In genomic region chr5:141477815-141478214, GRCh38 we compare ENCODE assay signal across 10 cellular contexts. TPM values are rescaled to one million over a fixed set of nuclear protein-coding genes. Genes with fewer than 3 reads are reported as not detected.
DNase-seq lines count a peak whose midpoint lies in the region; ATAC-seq, FAIRE-seq and TF ChIP-seq lines count a peak whose summit lies in the region.
"Had no signal": no experiment of that assay in that cellular context is flagged by ENCODE, and none has a peak within 500 bp of the region (broad histone marks: within the 10 kb centered on the region; RNA-seq: fewer than 3 reads in every experiment).

No MANE protein-coding gene starts in this region.

- FAIRE-seq in H1 (lab: Jason Lieb, UNC), result no peak

- 85% methylated on average over 13 of the region's 13 CpGs; no CpG with 5 or more reads in 1 of the 2 experiments for WGBS in H1 (ENCODE audit: extremely low coverage in 1 of 2, insufficient coverage in 1 of 2, insufficient read length in 1 of 2, insufficient replicate concordance in 2 of 2, low coverage in 1 of 2, low lambda C conversion rate in 2 of 2, missing lambda C conversion rate in 1 of 2), 2 experiments

- no peaks in the 10 kb centered on the region; the same call in 1 of the 2 replicates for H3K23me2 ChIP-seq in H1 (ENCODE audit: low read depth, low read length)

- H3K4ac ChIP-seq in H1 (replicated peaks; ENCODE audit: insufficient read length, low read depth, low read length), result no peak overlapping the region

- no peak overlapping the region for H2BK15ac ChIP-seq in H1 (ENCODE audit: low read length)

- peak overlapping the region; percentile 83 for H3K4me3 ChIP-seq in ACC112 (ENCODE audit: low read depth, low read length)
- 0 out of 2 replicates have a peak overlapping the region, but pooled peaks have one; percentile 13 for H3K4me3 ChIP-seq in HUES6 (ENCODE audit: low read depth, low read length)
- H3K4me3 ChIP-seq in H1 (ENCODE audit: extremely low read depth in 1 of 4, insufficient read depth in 2 of 4, low read depth in 3 of 4, low read length in 4 of 4), result peak overlapping the region in 1 of 4 experiments; percentile 41; a peak in 2 of 8 replicates

- DNase-seq in H1 (ENCODE audit: low read depth in 1 of 2, low spot score in 2 of 2) (no peak), osteocyte (ENCODE audit: extremely low spot score, unreplicated experiment) (no peak), NCI-H2081 (lab: John Stamatoyannopoulos, UW) (no peak)
- DNase-seq in stimulated activated naive CD8-positive, alpha-beta T cell treated with anti-CD3 and anti-CD28 coated beads, Interleukin-15, Interleukin-2, amounts not matched to agents 100 U/mL and 50 U/mL, for 24 hours, result no peak
- DNase-seq in activated CD4-positive, alpha-beta memory T cell treated with anti-CD3 and anti-CD28 coated beads, Interleukin-2, amount 10 ng/mL, durations not matched to agents 7 days and 5 days, result no peak
- DNase-seq in central memory CD4-positive, alpha-beta T cell, result no peak
- DNase-seq: CD4-positive, CD25-positive, alpha-beta regulatory T cell; SW 1271 had no signal

- H3K9me3 ChIP-seq in HUES6 (ENCODE audit: control insufficient read depth, insufficient read depth, low read depth, low read length), result no peaks in the 10 kb centered on the region
- H3K9me3 ChIP-seq in H1 (ENCODE audit: insufficient read depth in 2 of 2, low read depth in 1 of 2, low read length in 1 of 2), result no peaks in the 10 kb centered on the region

- H3K9me3 Mint-ChIP-seq in osteocyte (ENCODE audit: unreplicated experiment), result no peaks in the 10 kb centered on the region
- H3K9me3 Mint-ChIP-seq in activated CD4-positive, alpha-beta memory T cell treated with anti-CD3 and anti-CD28 coated beads, Interleukin-2, amount 10 ng/mL, durations not matched to agents 7 days and 5 days, result no peaks in the 10 kb centered on the region

- POLR2A ChIA-PET in H1 (lab: Charles Lee; ENCODE audit: partially characterized antibody), result interaction anchor here (1.0 to 1.6 kb wide), 5 partner anchors 12 to 64 kb away, joined by 3 to 5 read pairs (median 3); partner anchors contain the start of gene PCDHGB7
- POLR2A ChIA-PET in activated CD4-positive, alpha-beta memory T cell treated with anti-CD3 and anti-CD28 coated beads, Interleukin-2, amount 10 ng/mL, durations not matched to agents 7 days and 5 days (lab: Charles Lee), result no interaction called here

- H3K4me1 Mint-ChIP-seq in osteocyte (ENCODE audit: unreplicated experiment), result peaks cover 50% of the 10 kb centered on the region
- H3K4me1 Mint-ChIP-seq in activated CD4-positive, alpha-beta memory T cell treated with anti-CD3 and anti-CD28 coated beads, Interleukin-2, amount 10 ng/mL, durations not matched to agents 7 days and 5 days, result peaks cover 23% of the 10 kb centered on the region

- no peak overlapping the region for H3K56ac ChIP-seq in H1 (replicated peaks; ENCODE audit: insufficient read length, low read depth, low read length)

- H3K36me3 ChIP-seq in ACC112 (ENCODE audit: insufficient read depth, low read length), result no peaks in the 10 kb centered on the region
- H3K36me3 ChIP-seq in HUES6 (ENCODE audit: control insufficient read depth, insufficient read depth, low read length), result no peaks in the 10 kb centered on the region
- no peaks in the 10 kb centered on the region for H3K36me3 ChIP-seq in H1 (ENCODE audit: control insufficient read depth in 2 of 4, insufficient read depth in 4 of 4, low read length in 3 of 4)

- H3K4me2 ChIP-seq in H1 (ENCODE audit: insufficient read depth in 1 of 2, low read depth in 2 of 2, low read length in 2 of 2), result peak overlapping the region; percentile 30; a peak in 3 of 4 replicates

- TF ChIP-seq POLR2A in H1 (IDR thresholded peaks at IDR 0.05; ENCODE audit: control extremely low read depth in 1 of 2, low read depth in 2 of 2, low read length in 2 of 2), result no peak

- H3K14ac ChIP-seq in H1 (ENCODE audit: insufficient read length), result no peak overlapping the region

- peaks cover 20% of the 10 kb centered on the region for H3K4me1 ChIP-seq in ACC112 (ENCODE audit: control insufficient read depth, insufficient read depth, low read length, unreplicated experiment)
- peaks cover 19% of the 10 kb centered on the region; the same call in 1 of the 2 replicates for H3K4me1 ChIP-seq in HUES6 (ENCODE audit: control insufficient read depth, insufficient read depth, low read length)
- peaks cover 0 to 5% (median 3%) of the 10 kb centered on the region in 4 experiments; a peak in 4 of 7 replicates for H3K4me1 ChIP-seq in H1 (replicated peaks in 1 of 4; ENCODE audit: control insufficient read depth in 3 of 4, insufficient read depth in 4 of 4, low read length in 3 of 4)

- H3K18ac ChIP-seq in H1 (ENCODE audit: extremely low read depth, low read length), result no peak overlapping the region

- peaks cover 27% of the 10 kb centered on the region for H3K36me3 Mint-ChIP-seq in osteocyte (ENCODE audit: unreplicated experiment)
- H3K36me3 Mint-ChIP-seq in activated CD4-positive, alpha-beta memory T cell treated with anti-CD3 and anti-CD28 coated beads, Interleukin-2, amount 10 ng/mL, durations not matched to agents 7 days and 5 days (ENCODE audit: low read depth), result peaks cover 4% of the 10 kb centered on the region
- H3K36me3 Mint-ChIP-seq: CD4-positive, CD25-positive, alpha-beta regulatory T cell had no signal

- H3K79me1 ChIP-seq in H1 (ENCODE audit: low read depth, low read length), result no peaks in the 10 kb centered on the region

- no peak overlapping the region for H2BK5ac ChIP-seq in H1 (ENCODE audit: low read depth, low read length)

- ATAC-seq in stimulated activated naive CD8-positive, alpha-beta T cell treated with anti-CD3 and anti-CD28 coated beads, Interleukin-15, Interleukin-2, amounts not matched to agents 100 U/mL and 50 U/mL, for 24 hours, result no peak

- H2BK12ac ChIP-seq in H1 (ENCODE audit: low read depth, low read length), result no peak overlapping the region

- TF ChIP-seq RAD21 in H1 (IDR thresholded peaks at IDR 0.05 in 1 of 2, conservative IDR thresholded peaks at IDR 0.05 in 1 of 2; ENCODE audit: low read depth in 2 of 2, low read length in 2 of 2), result no peak

- no peaks in the 10 kb centered on the region for H3K27me3 ChIP-seq in ACC112 (ENCODE audit: insufficient read depth, low read length)
- peaks cover 29% of the 10 kb centered on the region for H3K27me3 ChIP-seq in HUES6 (ENCODE audit: control insufficient read depth, insufficient read depth, low read length)
- peaks cover 11 to 24% (median 23%) of the 10 kb centered on the region in 4 experiments for H3K27me3 ChIP-seq in H1 (replicated peaks in 1 of 4; ENCODE audit: control insufficient read depth in 3 of 4, extremely low read depth in 1 of 4, insufficient read depth in 3 of 4, low read length in 3 of 4)

- no peak overlapping the region for H2BK120ac ChIP-seq in H1 (replicated peaks; ENCODE audit: low read depth, low read length)

- no peak overlapping the region for H3K27ac ChIP-seq in ACC112 (ENCODE audit: low read depth, low read length)
- H3K27ac ChIP-seq in HUES6 (ENCODE audit: low read depth, low read length), result no peak overlapping the region
- H3K27ac ChIP-seq in H1 (ENCODE audit: low read depth, low read length), result no peak overlapping the region

- no peak overlapping the region for H3K27ac Mint-ChIP-seq in osteocyte (ENCODE audit: unreplicated experiment)
- H3K27ac Mint-ChIP-seq in activated CD4-positive, alpha-beta memory T cell treated with anti-CD3 and anti-CD28 coated beads, Interleukin-2, amount 10 ng/mL, durations not matched to agents 7 days and 5 days, result no peak overlapping the region
- H3K27ac Mint-ChIP-seq: CD4-positive, CD25-positive, alpha-beta regulatory T cell had no signal

- no peak overlapping the region for H2BK20ac ChIP-seq in H1 (ENCODE audit: low read length)

- no peak overlapping the region for H2AK5ac ChIP-seq in H1 (ENCODE audit: low read depth, low read length)

- no peak for TF ChIP-seq CTCF in H1 (IDR thresholded peaks at IDR 0.05; ENCODE audit: control extremely low read depth in 1 of 3, insufficient read depth in 1 of 3, low read depth in 1 of 3, low read length in 3 of 3)
- no peak for TF ChIP-seq CTCF in osteocyte (IDR thresholded peaks at IDR 0.05)

- no peak overlapping the region for H3K23ac ChIP-seq in H1 (ENCODE audit: insufficient read length)

- H3K79me2 ChIP-seq in ACC112 (ENCODE audit: control insufficient read depth, insufficient read depth, low read length, unreplicated experiment) (peaks cover 15% of the 10 kb centered on the region), H1 (ENCODE audit: control insufficient read depth in 1 of 2, insufficient read depth in 2 of 2, low read length in 2 of 2) (no peaks in the 10 kb centered on the region)

- H3K9ac ChIP-seq in HUES6 (ENCODE audit: low read length) (no peak overlapping the region), H1 (replicated peaks in 1 of 4; ENCODE audit: extremely low read depth in 1 of 4, low read depth in 3 of 4, low read length in 3 of 4) (no peak overlapping the region)

- peaks cover 0 to 14% of the 10 kb centered on the region in 2 experiments for H4K20me1 ChIP-seq in H1 (replicated peaks in 1 of 2; ENCODE audit: control insufficient read depth in 1 of 2, insufficient read depth in 2 of 2, low read length in 2 of 2)

- no peak overlapping the region for H4K5ac ChIP-seq in H1 (ENCODE audit: insufficient read length, low read depth, low read length)

- no peak overlapping the region for H2AFZ ChIP-seq in ACC112 (ENCODE audit: low read length, unreplicated experiment)
- H2AFZ ChIP-seq in H1 (ENCODE audit: low read length), result no peak overlapping the region

- no peak overlapping the region; the same call in 1 of the 2 replicates for H4K8ac ChIP-seq in H1 (ENCODE audit: extremely low read depth, insufficient read depth, low read length)

- no peak overlapping the region for H4K91ac ChIP-seq in H1 (replicated peaks; ENCODE audit: insufficient read length, low read length)

- CTCF ChIA-PET in H1 (lab: Charles Lee; ENCODE audit: partially characterized antibody), result interaction anchor here (0.7 to 8.6 kb wide), 49 partner anchors 8 to 342 kb away, joined by 3 to 218 read pairs (median 5); partner anchors contain the start of genes PCDHB10, PCDHB12, PCDHB14 and PCDHB15
- CTCF ChIA-PET in activated CD4-positive, alpha-beta memory T cell treated with anti-CD3 and anti-CD28 coated beads, Interleukin-2, amount 10 ng/mL, durations not matched to agents 7 days and 5 days (lab: Charles Lee), result no interaction called here

- no peak for TF ChIP-seq EP300 in H1 (IDR thresholded peaks at IDR 0.05; ENCODE audit: borderline replicate concordance in 1 of 2, low read depth in 2 of 2, low read length in 2 of 2)

- H3K27me3 Mint-ChIP-seq in osteocyte (ENCODE audit: unreplicated experiment), result no peaks in the 10 kb centered on the region
- peaks cover 75% of the 10 kb centered on the region for H3K27me3 Mint-ChIP-seq in activated CD4-positive, alpha-beta memory T cell treated with anti-CD3 and anti-CD28 coated beads, Interleukin-2, amount 10 ng/mL, durations not matched to agents 7 days and 5 days

- H3K4me3 Mint-ChIP-seq in osteocyte (ENCODE audit: unreplicated experiment), result peak overlapping the region; percentile 97
- H3K4me3 Mint-ChIP-seq in activated CD4-positive, alpha-beta memory T cell treated with anti-CD3 and anti-CD28 coated beads, Interleukin-2, amount 10 ng/mL, durations not matched to agents 7 days and 5 days, result no peak overlapping the region

RNA-seq across cellular contexts. Expression of gene PCDHGC3, which starts 2.0 kb away (rescaled TPM):
- 18.6 and 19.6 TPM in 2 replicates for total RNA-seq in H1 (2021; fragmentation: NEBNext Ultra II Directional; extraction: Animal tissue kit (Norgen Biotek cat#: 25700))
- 4.7 and 11.3 TPM in 2 replicates for polyA plus RNA-seq in H1 (2011; rRNA removed)
- polyA plus RNA-seq in H1 (2011; cell fraction: cytosol; rRNA removed), result 4.5 TPM
- 7.3 TPM for polyA plus RNA-seq in H1 (2011; cell fraction: nucleus; rRNA removed)
- 25.4 to 29.6 TPM (median 28.0 TPM) in 4 replicates for polyA plus RNA-seq in H1 (2012, experiment 1 of 2)
- 27.0 TPM for polyA plus RNA-seq in H1 (2012, experiment 2 of 2)
- 56.3 TPM for polyA plus RNA-seq in H1 (2013, experiment 1 of 2)
- polyA plus RNA-seq in H1 (2013, experiment 2 of 2), result 50.4 TPM
- polyA minus RNA-seq in H1 (2011; rRNA and poly(A)+ RNA removed), result 8.8 and 9.8 TPM in 2 replicates
- polyA minus RNA-seq in H1 (2011; cell fraction: cytosol; rRNA and poly(A)+ RNA removed), result 5.9 TPM
- 14.3 TPM for polyA minus RNA-seq in H1 (2011; cell fraction: nucleus; rRNA and poly(A)+ RNA removed)
- 92.4 and 99.9 TPM in 2 replicates for total RNA-seq in osteocyte
- total RNA-seq in activated CD4-positive, alpha-beta memory T cell treated with anti-CD3 and anti-CD28 coated beads, Interleukin-2, amount 10 ng/mL, durations not matched to agents 7 days and 5 days, result not detected

RNA-seq across cellular contexts. Expression of gene PCDHGC4, which starts 7.0 kb away (rescaled TPM):
- 2.4 and 2.6 TPM in 2 replicates for total RNA-seq in H1 (2021; fragmentation: NEBNext Ultra II Directional; extraction: Animal tissue kit (Norgen Biotek cat#: 25700))
- 2.1 and 2.8 TPM in 2 replicates for polyA plus RNA-seq in H1 (2011; rRNA removed)
- 2.2 TPM for polyA plus RNA-seq in H1 (2011; cell fraction: cytosol; rRNA removed)
- polyA plus RNA-seq in H1 (2011; cell fraction: nucleus; rRNA removed), result 5.0 TPM
- polyA plus RNA-seq in H1 (2012, experiment 1 of 2), result 1.8 to 2.4 TPM (median 2.0 TPM) in 4 replicates
- 1.7 TPM for polyA plus RNA-seq in H1 (2012, experiment 2 of 2)
- 4.1 TPM for polyA plus RNA-seq in H1 (2013, experiment 1 of 2)
- polyA plus RNA-seq in H1 (2013, experiment 2 of 2), result 3.1 TPM
- 8.5 and 9.4 TPM in 2 replicates for polyA minus RNA-seq in H1 (2011; rRNA and poly(A)+ RNA removed)
- 3.4 TPM for polyA minus RNA-seq in H1 (2011; cell fraction: cytosol; rRNA and poly(A)+ RNA removed)
- 12.8 TPM for polyA minus RNA-seq in H1 (2011; cell fraction: nucleus; rRNA and poly(A)+ RNA removed)
- total RNA-seq in osteocyte, result 2.8 and 3.7 TPM in 2 replicates
- total RNA-seq in activated CD4-positive, alpha-beta memory T cell treated with anti-CD3 and anti-CD28 coated beads, Interleukin-2, amount 10 ng/mL, durations not matched to agents 7 days and 5 days, result not detected
- total RNA-seq: CD4-positive, CD25-positive, alpha-beta regulatory T cell had no signal
- polyA plus RNA-seq: CD4-positive, CD25-positive, alpha-beta regulatory T cell had no signal

RNA-seq across cellular contexts. Expression of gene PCDHGC5, which starts 11.1 kb away (rescaled TPM):
- 0.78 and 1.1 TPM in 2 replicates for total RNA-seq in H1 (2021; fragmentation: NEBNext Ultra II Directional; extraction: Animal tissue kit (Norgen Biotek cat#: 25700))
- 0.41 and 0.66 TPM in 2 replicates for polyA plus RNA-seq in H1 (2011; rRNA removed)
- 0.28 TPM for polyA plus RNA-seq in H1 (2011; cell fraction: cytosol; rRNA removed)
- polyA plus RNA-seq in H1 (2011; cell fraction: nucleus; rRNA removed), result 4.3 TPM
- polyA plus RNA-seq in H1 (2012, experiment 1 of 2), result 0.28 to 0.43 TPM (median 0.35 TPM) in 4 replicates
- polyA plus RNA-seq in H1 (2012, experiment 2 of 2), result 0.14 TPM
- 0.39 TPM for polyA plus RNA-seq in H1 (2013, experiment 1 of 2)
- 0.22 TPM for polyA plus RNA-seq in H1 (2013, experiment 2 of 2)
- 4.3 and 5.6 TPM in 2 replicates for polyA minus RNA-seq in H1 (2011; rRNA and poly(A)+ RNA removed)
- 0.37 TPM for polyA minus RNA-seq in H1 (2011; cell fraction: cytosol; rRNA and poly(A)+ RNA removed)
- polyA minus RNA-seq in H1 (2011; cell fraction: nucleus; rRNA and poly(A)+ RNA removed), result 11.0 TPM
- total RNA-seq in osteocyte, result 1.4 and 1.9 TPM in 2 replicates
- not detected for total RNA-seq in activated CD4-positive, alpha-beta memory T cell treated with anti-CD3 and anti-CD28 coated beads, Interleukin-2, amount 10 ng/mL, durations not matched to agents 7 days and 5 days
- total RNA-seq: CD4-positive, CD25-positive, alpha-beta regulatory T cell had no signal
- polyA plus RNA-seq: CD4-positive, CD25-positive, alpha-beta regulatory T cell had no signal

RNA-seq across cellular contexts. Expression of gene PCDHGA12, which starts 47.5 kb away (rescaled TPM):
- total RNA-seq in H1 (2021; fragmentation: NEBNext Ultra II Directional; extraction: Animal tissue kit (Norgen Biotek cat#: 25700)), result 1.0 and 1.3 TPM in 2 replicates
- 0.88 and 1.2 TPM in 2 replicates for polyA plus RNA-seq in H1 (2011; rRNA removed)
- 0.37 TPM for polyA plus RNA-seq in H1 (2011; cell fraction: cytosol; rRNA removed)
- polyA plus RNA-seq in H1 (2011; cell fraction: nucleus; rRNA removed), result 8.1 TPM
- polyA plus RNA-seq in H1 (2012, experiment 1 of 2), result 0.41 to 0.49 TPM (median 0.46 TPM) in 4 replicates
- not detected for polyA plus RNA-seq in H1 (2012, experiment 2 of 2)
- polyA plus RNA-seq in H1 (2013, experiment 1 of 2), result 0.36 TPM
- 0.31 TPM for polyA plus RNA-seq in H1 (2013, experiment 2 of 2)
- 2.4 and 2.7 TPM in 2 replicates for polyA minus RNA-seq in H1 (2011; rRNA and poly(A)+ RNA removed)
- 0.81 TPM for polyA minus RNA-seq in H1 (2011; cell fraction: cytosol; rRNA and poly(A)+ RNA removed)
- 12.0 TPM for polyA minus RNA-seq in H1 (2011; cell fraction: nucleus; rRNA and poly(A)+ RNA removed)
- total RNA-seq in osteocyte, result 2.0 and 2.1 TPM in 2 replicates
- not detected for total RNA-seq in activated CD4-positive, alpha-beta memory T cell treated with anti-CD3 and anti-CD28 coated beads, Interleukin-2, amount 10 ng/mL, durations not matched to agents 7 days and 5 days
- total RNA-seq: CD4-positive, CD25-positive, alpha-beta regulatory T cell had no signal
- polyA plus RNA-seq: CD4-positive, CD25-positive, alpha-beta regulatory T cell had no signal

RNA-seq across cellular contexts. Expression of gene PCDHGA11, which starts 57.0 kb away (rescaled TPM):
- 8.2 and 8.3 TPM in 2 replicates for total RNA-seq in H1 (2021; fragmentation: NEBNext Ultra II Directional; extraction: Animal tissue kit (Norgen Biotek cat#: 25700))
- polyA plus RNA-seq in H1 (2011; rRNA removed), result 2.2 and 2.7 TPM in 2 replicates
- polyA plus RNA-seq in H1 (2011; cell fraction: cytosol; rRNA removed), result 1.5 TPM
- polyA plus RNA-seq in H1 (2011; cell fraction: nucleus; rRNA removed), result 7.0 TPM
- 1.5 to 2.4 TPM (median 1.7 TPM) in 4 replicates for polyA plus RNA-seq in H1 (2012, experiment 1 of 2)
- 1.2 TPM for polyA plus RNA-seq in H1 (2012, experiment 2 of 2)
- polyA plus RNA-seq in H1 (2013, experiment 1 of 2), result 6.6 TPM
- polyA plus RNA-seq in H1 (2013, experiment 2 of 2), result 5.2 TPM
- 7.0 and 8.0 TPM in 2 replicates for polyA minus RNA-seq in H1 (2011; rRNA and poly(A)+ RNA removed)
- polyA minus RNA-seq in H1 (2011; cell fraction: cytosol; rRNA and poly(A)+ RNA removed), result 4.0 TPM
- 30.1 TPM for polyA minus RNA-seq in H1 (2011; cell fraction: nucleus; rRNA and poly(A)+ RNA removed)
- total RNA-seq in osteocyte, result 1.9 and 2.2 TPM in 2 replicates
- not detected for total RNA-seq in activated CD4-positive, alpha-beta memory T cell treated with anti-CD3 and anti-CD28 coated beads, Interleukin-2, amount 10 ng/mL, durations not matched to agents 7 days and 5 days
- total RNA-seq: CD4-positive, CD25-positive, alpha-beta regulatory T cell had no signal
- polyA plus RNA-seq: CD4-positive, CD25-positive, alpha-beta regulatory T cell had no signal

Comparison
In these comparisons a context has a peak if more than half of its experiments do, and no peak if none do; other contexts are left out.
1. RNA of gene PCDHGC3, which starts 2.0 kb away (total RNA-seq): 92.4 to 99.9 TPM in osteocyte and 18.6 to 19.6 TPM in H1; not detected in activated CD4-positive, alpha-beta memory T cell treated with anti-CD3 and anti-CD28 coated beads, Interleukin-2, amount 10 ng/mL, durations not matched to agents 7 days and 5 days; every median in the first group is over 10 times any median in the second.